In the genomic region with DNA sequence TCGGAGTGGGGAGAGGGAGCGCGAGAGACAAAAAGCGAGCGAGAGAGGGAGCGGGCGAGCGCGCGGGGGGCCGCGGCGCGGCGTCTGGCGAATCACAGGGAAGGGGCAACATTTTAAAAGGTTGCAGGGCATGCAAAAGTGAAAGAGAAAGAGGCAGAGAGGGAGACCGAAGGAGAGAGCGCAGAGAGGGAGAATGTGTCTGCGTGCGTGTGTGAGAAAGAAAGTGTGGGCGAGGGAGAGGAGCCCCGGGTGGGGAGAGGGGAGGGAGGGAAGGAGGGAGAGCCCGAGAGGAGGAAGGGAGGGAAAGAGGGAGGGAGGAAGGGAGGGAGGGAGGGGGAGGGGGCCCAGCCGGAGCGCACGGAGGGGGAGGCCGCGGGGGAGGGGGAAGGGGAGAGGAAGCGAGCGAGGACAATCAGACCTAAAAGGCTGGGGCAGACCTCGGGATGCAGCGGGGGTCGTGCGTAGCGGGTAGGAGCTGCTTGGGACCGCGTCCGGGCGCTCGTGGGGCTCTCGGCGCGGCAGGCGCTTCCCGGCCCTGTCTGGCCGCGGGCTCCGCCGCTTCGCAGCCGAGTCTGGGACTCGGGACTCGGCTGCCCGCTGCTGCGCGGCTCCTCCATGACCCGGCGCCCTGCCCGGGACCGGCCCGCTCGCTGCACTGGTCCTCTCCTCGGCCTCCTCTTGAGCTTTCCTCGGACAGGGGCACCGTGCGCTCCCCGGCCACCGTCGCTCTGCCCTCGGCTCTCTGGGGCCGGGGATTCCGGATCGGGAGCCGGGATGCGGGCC, we compare ENCODE assay signal across 8 cellular contexts. TPM values are rescaled to one million over a fixed set of nuclear protein-coding genes. Genes with fewer than 3 reads are reported as not detected.
DNase-seq lines count a peak whose midpoint lies in the region; ATAC-seq, FAIRE-seq and TF ChIP-seq lines count a peak whose summit lies in the region.

No MANE protein-coding gene starts in this region.

- intact Hi-C loops in HepG2 (cut with micrococcal nuclease; ENCODE audit: unreplicated experiment) = no loop called here

- H3K4me1 Mint-ChIP-seq in central memory CD8-positive, alpha-beta T cell = peaks cover 45% of the 10 kb centered on the region
- H3K4me1 Mint-ChIP-seq in stimulated activated naive CD8-positive, alpha-beta T cell treated with anti-CD3 and anti-CD28 coated beads, Interleukin-15, Interleukin-2, amounts not matched to agents 100 ng/mL and 50 ng/mL, for 24 hours (ENCODE audit: low read depth) = peaks cover 52% of the 10 kb centered on the region

- H4K20me1 ChIP-seq in HepG2 (ENCODE audit: insufficient read depth, low read length) = no peaks in the 10 kb centered on the region; the same call in 1 of the 2 replicates

- CTCF ChIA-PET in HepG2 (lab: Yijun Ruan, JAX; ENCODE audit: low intra/inter-chr PET ratio, low total read pairs) = no interaction called here

- H3K79me2 ChIP-seq in HepG2 (ENCODE audit: insufficient read depth, low read length) = no peaks in the 10 kb centered on the region

- ATAC-seq in GM21360 (IDR thresholded peaks at IDR 0.05; ENCODE audit: unreplicated experiment) (peak; percentile 45), HepG2 (peak; percentile 74)
- ATAC-seq in central memory CD8-positive, alpha-beta T cell (replicated peaks; ENCODE audit: extremely low read depth, poor library complexity, severe bottlenecking) = peak; percentile 66

- H3K36me3 ChIP-seq in HepG2 (replicated peaks in 1 of 2; ENCODE audit: control insufficient read depth in 1 of 2, insufficient read depth in 2 of 2, low read length in 2 of 2) = no peaks in the 10 kb centered on the region

- no peak overlapping the region for H3K9ac ChIP-seq in HepG2 (ENCODE audit: insufficient read depth, low read depth, low read length)

- peaks cover 17 to 80% of the 10 kb centered on the region in 2 experiments for H3K27me3 ChIP-seq in HepG2 (ENCODE audit: control insufficient read depth in 1 of 2, insufficient read depth in 2 of 2, low read length in 2 of 2)

- no peak for TF ChIP-seq RAD21 in HepG2 (CRISPR knock-in tag; IDR thresholded peaks at IDR 0.05)

- TF ChIP-seq POLR2A in HepG2 (IDR thresholded peaks at IDR 0.05; ENCODE audit: insufficient read depth in 1 of 2, low read depth in 2 of 2, low read length in 2 of 2) = no peak

- in situ Hi-C loops in HepG2 (cut with HindIII; ENCODE audit: extremely low pct_ligation_motif_present, low pct_unique_long_range_greater_than_20kb) = no loop called here

- H3K4me2 ChIP-seq in HepG2 (ENCODE audit: low read depth, low read length) = peak overlapping the region; percentile 61

- BruUV-seq in HepG2 (replicated peaks; lab: Mats Ljungman, UMichigan) = no TSS peak

- TF ChIP-seq EP300 in HepG2 (IDR thresholded peaks at IDR 0.05; ENCODE audit: low read depth in 2 of 2, low read length in 2 of 2) (no peak), HepG2 (CRISPR knock-in tag; IDR thresholded peaks at IDR 0.05; ENCODE audit: borderline replicate concordance) (no peak)

- no peak overlapping the region for H2AFZ ChIP-seq in HepG2 (ENCODE audit: low read length)

- peak; percentile 77 for FAIRE-seq in HTR-8/SVneo (lab: Jason Lieb, UNC)
- FAIRE-seq in HepG2 (lab: Jason Lieb, UNC) = no peak

- peaks cover 99% of the 10 kb centered on the region for H3K27me3 Mint-ChIP-seq in central memory CD8-positive, alpha-beta T cell
- H3K27me3 Mint-ChIP-seq in stimulated activated naive CD8-positive, alpha-beta T cell treated with anti-CD3 and anti-CD28 coated beads, Interleukin-15, Interleukin-2, amounts not matched to agents 100 ng/mL and 50 ng/mL, for 24 hours = peaks cover 94% of the 10 kb centered on the region

- WGBS in HepG2 (ENCODE audit: low lambda C conversion rate) = 8% methylated on average over 48 of the region's 75 CpGs

- H3K9me3 ChIP-seq in HepG2 (ENCODE audit: low read length) = no peaks in the 10 kb centered on the region

- H3K27ac ChIP-seq in HepG2 (ENCODE audit: extremely low read length, insufficient read depth, low read length) = no peak overlapping the region

- H3K4me1 ChIP-seq in HepG2 (ENCODE audit: insufficient read depth, low read length) = no peaks in the 10 kb centered on the region

- H3K4me3 ChIP-seq in HepG2 (replicated peaks in 1 of 3; ENCODE audit: insufficient read depth in 1 of 3, low read depth in 2 of 3, low read length in 3 of 3) = peak overlapping the region in 2 of 3 experiments; percentile 41 to 58; a peak in 3 of 6 replicates

- H3K9me3 Mint-ChIP-seq in central memory CD8-positive, alpha-beta T cell = peaks cover 11% of the 10 kb centered on the region
- H3K9me3 Mint-ChIP-seq in stimulated activated naive CD8-positive, alpha-beta T cell treated with anti-CD3 and anti-CD28 coated beads, Interleukin-15, Interleukin-2, amounts not matched to agents 100 ng/mL and 50 ng/mL, for 24 hours = peaks cover 21% of the 10 kb centered on the region

- DNase-seq in EL (peak; percentile 96), HTR-8/SVneo (ENCODE audit: insufficient read length, low spot score) (peak; percentile 75), SHP77 (lab: John Stamatoyannopoulos, UW) (peak; percentile 50 to 64), HepG2 (ENCODE audit: low spot score) (no peak), NCI-H524 treated with DMSO at 0.1 percent for 48 hours (lab: John Stamatoyannopoulos, UW) (no peak)
- peak in 1 of 2 donors; percentile 30 for DNase-seq in central memory CD8-positive, alpha-beta T cell (ENCODE audit: low spot score in 2 of 2)

- H3K4me3 Mint-ChIP-seq in central memory CD8-positive, alpha-beta T cell = peak overlapping the region; percentile 89
- peak overlapping the region; percentile 85 for H3K4me3 Mint-ChIP-seq in stimulated activated naive CD8-positive, alpha-beta T cell treated with anti-CD3 and anti-CD28 coated beads, Interleukin-15, Interleukin-2, amounts not matched to agents 100 ng/mL and 50 ng/mL, for 24 hours

- TF ChIP-seq CTCF in HepG2 (CRISPR knock-in tag; IDR thresholded peaks at IDR 0.05) = no peak

- POLR2A ChIA-PET in HepG2 (lab: Yijun Ruan, JAX) = no interaction called here

- peaks cover 40% of the 10 kb centered on the region for H3K36me3 Mint-ChIP-seq in central memory CD8-positive, alpha-beta T cell (ENCODE audit: insufficient read depth)
- H3K36me3 Mint-ChIP-seq in stimulated activated naive CD8-positive, alpha-beta T cell treated with anti-CD3 and anti-CD28 coated beads, Interleukin-15, Interleukin-2, amounts not matched to agents 100 ng/mL and 50 ng/mL, for 24 hours (ENCODE audit: low read depth) = peaks cover 16% of the 10 kb centered on the region

- peak overlapping the region; percentile 84 for H3K27ac Mint-ChIP-seq in central memory CD8-positive, alpha-beta T cell (ENCODE audit: low read depth)
- peak overlapping the region; percentile 70 for H3K27ac Mint-ChIP-seq in stimulated activated naive CD8-positive, alpha-beta T cell treated with anti-CD3 and anti-CD28 coated beads, Interleukin-15, Interleukin-2, amounts not matched to agents 100 ng/mL and 50 ng/mL, for 24 hours

TF ChIP-seq in HepG2, 621 proteins besides CTCF, POLR2A, EP300 and RAD21:
- TF ChIP-seq MTF2 (CRISPR knock-in tag; IDR thresholded peaks at IDR 0.05; ENCODE audit: borderline replicate concordance) = peak; percentile 88
- no peak for TF ChIP-seq ZFAT (CRISPR knock-in tag; conservative IDR thresholded peaks at IDR 0.05)
- TF ChIP-seq NR2F2 (IDR thresholded peaks at IDR 0.05; ENCODE audit: borderline replicate concordance, low read depth) = no peak
- TF ChIP-seq IRF1 (CRISPR knock-in tag; IDR thresholded peaks at IDR 0.05; ENCODE audit: low read depth) = no peak
- peak; percentile 20; the same call in 1 of the 2 replicates for TF ChIP-seq GABPB1 (CRISPR knock-in tag; IDR thresholded peaks at IDR 0.05)
- TF ChIP-seq HNRNPK (IDR thresholded peaks at IDR 0.05; ENCODE audit: low read depth, low read length, poor library complexity, severe bottlenecking) = peak; percentile 71
- TF ChIP-seq ATM (IDR thresholded peaks at IDR 0.05; ENCODE audit: borderline replicate concordance) = no peak
- TF ChIP-seq SKI (IDR thresholded peaks at IDR 0.05; ENCODE audit: partially characterized antibody) = no peak

RNA-seq across cellular contexts. Expression of gene TFAP2A, which starts 2.5 kb away (rescaled TPM):
- total RNA-seq in HepG2 (2016; rRNA removed; fragmentation: Illumina TruSeq; extraction: Trizol) = not detected in 2 replicates
- total RNA-seq in HepG2 (2016; cell fraction: cytosol; rRNA removed; fragmentation: Illumina TruSeq; extraction: Trizol; ENCODE audit: low read depth) = not detected in 2 replicates
- not detected in 2 replicates for total RNA-seq in HepG2 (2016; cell fraction: insoluble cytoplasmic fraction; rRNA removed; fragmentation: Illumina TruSeq; extraction: Trizol)
- total RNA-seq in HepG2 (2016; cell fraction: membrane; rRNA removed; fragmentation: Illumina TruSeq; extraction: Trizol) = not detected in 2 replicates
- total RNA-seq in HepG2 (2016; cell fraction: nucleus; rRNA removed; fragmentation: Illumina TruSeq; extraction: Trizol) = not detected in 2 replicates
- polyA plus RNA-seq in HepG2 (2011; rRNA removed) = not detected in 2 replicates
- polyA plus RNA-seq in HepG2 (2011; cell fraction: cytosol; rRNA removed) = 0.04 and 0.09 TPM in 2 replicates
- polyA plus RNA-seq in HepG2 (2011; cell fraction: nucleus; rRNA removed) = not detected in 2 replicates
- polyA plus RNA-seq in HepG2 (2012) = not detected in 2 replicates
- polyA plus RNA-seq in HepG2 (2016; cell fraction: cytosol; fragmentation: Illumina TruSeq; extraction: Trizol; ENCODE audit: low read depth) = not detected in 2 replicates
- not detected in 2 replicates for polyA plus RNA-seq in HepG2 (2016; cell fraction: insoluble cytoplasmic fraction; fragmentation: Illumina TruSeq; extraction: Trizol; ENCODE audit: low read depth)
- not detected in 2 replicates for polyA plus RNA-seq in HepG2 (2016; cell fraction: membrane; fragmentation: Illumina TruSeq; extraction: Trizol; ENCODE audit: low read depth)
- not detected in 2 replicates for polyA plus RNA-seq in HepG2 (2016; cell fraction: nucleus; fragmentation: Illumina TruSeq; extraction: Trizol; ENCODE audit: insufficient read depth, low read depth)
- 48.3 TPM in 1 of 2 replicates, not detected in the other for polyA minus RNA-seq in HepG2 (2011; rRNA and poly(A)+ RNA removed; ENCODE audit: low replicate concordance)
- 0.99 and 2.1 TPM in 2 replicates for polyA minus RNA-seq in HepG2 (2011; cell fraction: cytosol; rRNA and poly(A)+ RNA removed)
- 0.25 and 1.2 TPM in 2 replicates for polyA minus RNA-seq in HepG2 (2011; cell fraction: nucleus; rRNA and poly(A)+ RNA removed)

Comparison
In these comparisons a context has a peak if more than half of its experiments do, and no peak if none do; other contexts are left out.
1. DNase-seq: peak in EL (single experiment), HTR-8/SVneo (single experiment) and SHP77 (2 of 2); none in HepG2 (single experiment) and NCI-H524 treated with DMSO at 0.1 percent for 48 hours (single experiment).
2. Peak in every context shown above with its lines, with median percentiles within 50 percentile points of each other: ATAC-seq.